Comparison of ENCODE assay signal across 1 cellular context in the genomic region with DNA sequence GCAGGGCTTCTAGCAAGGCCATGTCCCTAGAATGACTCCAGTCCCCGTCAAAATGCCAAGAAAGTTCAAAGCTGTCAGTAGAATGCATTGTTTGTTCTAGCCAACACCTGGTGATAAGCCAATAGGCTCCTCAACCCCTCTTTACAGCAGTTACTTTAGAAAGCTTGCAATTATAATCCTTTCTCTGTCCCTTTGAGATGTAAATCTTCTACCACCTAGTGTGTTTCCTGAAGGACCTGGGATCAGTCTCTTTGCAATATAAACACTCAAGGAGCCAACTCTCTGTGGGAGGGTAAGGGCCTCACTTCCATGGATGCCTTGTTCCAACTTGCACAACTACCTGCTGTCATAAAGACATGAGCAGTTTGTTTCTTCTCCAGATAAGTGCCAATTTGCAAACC.
TF ChIP-seq lines count a peak whose summit lies in the region.

No MANE protein-coding gene starts in this region.

TF ChIP-seq in GM23338, 12 proteins besides CTCF, POLR2A, EP300 and RAD21 (continued from another document):
- peak; percentile 26; the same call in 1 of the 2 replicates for TF ChIP-seq CREB1 (CRISPR knock-in tag; IDR thresholded peaks at IDR 0.05; ENCODE audit: low read depth)
- TF ChIP-seq NANOG (IDR thresholded peaks at IDR 0.05; ENCODE audit: borderline replicate concordance) = peak; percentile 90
